In genomic region chr9:92293452-92294296, GRCh38 we compare ENCODE assay signal across 8 cellular contexts. TPM values are rescaled to one million over a fixed set of nuclear protein-coding genes. Genes with fewer than 3 reads are reported as not detected.
DNase-seq lines count a peak whose midpoint lies in the region; ATAC-seq, FAIRE-seq and TF ChIP-seq lines count a peak whose summit lies in the region.

Gene IARS1, minus strand, starts transcription at chr9:92293697. Its CDS starts 4,278 bp downstream, at chr9:92289419.

- no peaks in the 10 kb centered on the region for H3K9me1 ChIP-seq in keratinocyte (ENCODE audit: control insufficient read depth, extremely low read depth, insufficient read depth, low read length)

- H3K79me2 ChIP-seq in keratinocyte (ENCODE audit: control insufficient read depth, insufficient read depth, low read length), result peaks cover 50% of the 10 kb centered on the region

- H3K9me3 ChIP-seq in BE2C (no peaks in the 10 kb centered on the region), keratinocyte (ENCODE audit: control insufficient read depth, low read depth, low read length) (no peaks in the 10 kb centered on the region)

- H3K27me3 ChIP-seq in BE2C, result no peaks in the 10 kb centered on the region
- H3K27me3 ChIP-seq in keratinocyte (ENCODE audit: control insufficient read depth, extremely low read depth, insufficient read depth, low read length), result no peaks in the 10 kb centered on the region

- peak; percentile 98 for TF ChIP-seq POLR2A in GM19193 (IDR thresholded peaks at IDR 0.05; ENCODE audit: extremely low read depth, insufficient read depth, insufficient read length)

- ATAC-seq in HG03439 (IDR thresholded peaks at IDR 0.05; ENCODE audit: unreplicated experiment), result peak; percentile 94

- H3K4me2 ChIP-seq in keratinocyte (ENCODE audit: control insufficient read depth, extremely low read depth, insufficient read depth, low read depth, low read length), result peak within 1 kb of the TSS; percentile 93

- dilution Hi-C loops in keratinocyte (cut with MboI; ENCODE audit: extremely low pct_ligation_motif_present, low sequenced_read_pairs), result no loop called here

- H2AFZ ChIP-seq in keratinocyte (ENCODE audit: control insufficient read depth, low read length), result peak within 1 kb of the TSS; percentile 71

- H3K9ac ChIP-seq in keratinocyte (ENCODE audit: control insufficient read depth, extremely low read depth, insufficient read depth, low read length), result peak within 1 kb of the TSS; percentile 88

- peaks cover 51% of the 10 kb centered on the region for H3K36me3 ChIP-seq in BE2C
- peaks cover 5 to 17% of the 10 kb centered on the region in 2 experiments for H3K36me3 ChIP-seq in keratinocyte (ENCODE audit: control insufficient read depth in 2 of 2, extremely low read depth in 1 of 2, insufficient read depth in 2 of 2, low read length in 2 of 2)

- TF ChIP-seq CTCF in BE2C (IDR thresholded peaks at IDR 0.05; ENCODE audit: low read depth, low read length) (peak; percentile 42), keratinocyte (optimal IDR thresholded peaks at IDR 0.05 in 1 of 3, IDR thresholded peaks at IDR 0.05 in 1 of 3, conservative IDR thresholded peaks at IDR 0.05 in 1 of 3; ENCODE audit: extremely low read depth in 1 of 3, insufficient read depth in 2 of 3, low read length in 3 of 3) (peak in 2 of 3 experiments; percentile 32 to 74)

- DNase-seq in BE2C (peak; percentile 98), NCI-H510A (lab: John Stamatoyannopoulos, UW) (peak; percentile 89), cerebellum (ENCODE audit: low spot score) (peak; percentile 97), keratinocyte (ENCODE audit: low read depth, low spot score) (peak; percentile 91)
- DNase-seq in activated CD4-positive, alpha-beta T cell treated with anti-CD3 and anti-CD28 coated beads for 1 hour, result peak; percentile 100
- DNase-seq in stimulated activated CD4-positive, alpha-beta T cell treated with anti-CD3 and anti-CD28 coated beads, Interleukin-15, amount 100 ng/mL, for 1 hour (ENCODE audit: low read depth in 1 of 2, low spot score in 1 of 2), result peak; percentile 100

- peak within 1 kb of the TSS; percentile 93 for H3K27ac ChIP-seq in keratinocyte (ENCODE audit: control insufficient read depth, insufficient read depth, low read length)

- peaks cover 15% of the 10 kb centered on the region for H4K20me1 ChIP-seq in keratinocyte (ENCODE audit: control insufficient read depth, extremely low read depth, insufficient read depth, low read length)

- H3K4me1 ChIP-seq in BE2C, result no peaks in the 10 kb centered on the region
- H3K4me1 ChIP-seq in keratinocyte (ENCODE audit: control insufficient read depth, extremely low read depth, insufficient read depth, low read length), result peaks cover 40% of the 10 kb centered on the region

- FAIRE-seq in keratinocyte (lab: Jason Lieb, UNC), result peak; percentile 80

- H3K4me3 ChIP-seq in BE2C (ENCODE audit: low read depth, low read length) (peak within 1 kb of the TSS; percentile 80), keratinocyte (ENCODE audit: control insufficient read depth in 2 of 3, extremely low read depth in 1 of 3, insufficient read depth in 2 of 3, low read depth in 1 of 3, low read length in 3 of 3) (peak within 1 kb of the TSS; percentile 67 to 78 (median 75))

RNA-seq across cellular contexts. Expression of gene IARS1, which starts in this region (rescaled TPM):
- 193 TPM for polyA plus RNA-seq in BE2C (2012; ENCODE audit: insufficient read depth, insufficient read length, low read depth)
- total RNA-seq in cerebellum, result 135 TPM
- 60.1 to 88.4 TPM (median 82.4 TPM) in 3 replicates for polyA plus RNA-seq in keratinocyte
- 95.9 TPM for polyA plus RNA-seq in keratinocyte (2011; ENCODE audit: low read depth)
- polyA plus RNA-seq in keratinocyte (2011; cell fraction: cytosol; rRNA removed), result 62.1 and 101 TPM in 2 replicates
- polyA plus RNA-seq in keratinocyte (2011; cell fraction: nucleus; rRNA removed), result 162 and 172 TPM in 2 replicates
- 99.2 and 114 TPM in 2 replicates for polyA plus RNA-seq in keratinocyte (2012; ENCODE audit: low replicate concordance)
- polyA minus RNA-seq in keratinocyte, result 94.9 to 250 TPM (median 106 TPM) in 3 replicates
- 83.6 TPM for polyA minus RNA-seq in keratinocyte (2011; cell fraction: cytosol; rRNA and poly(A)+ RNA removed)
- polyA minus RNA-seq in keratinocyte (2011; cell fraction: nucleus; rRNA and poly(A)+ RNA removed), result 108 and 238 TPM in 2 replicates

Comparison
In these comparisons a context has a peak if more than half of its experiments do, and no peak if none do; other contexts are left out.
1. Peak in every context shown above with its lines: DNase-seq, ATAC-seq, H3K4me3 ChIP-seq and H3K27ac ChIP-seq.